ENCODE assay signal across 1 cellular context in genomic region chr20:37185681-37186080, GRCh38.
TF ChIP-seq lines count a peak whose summit lies in the region.

No MANE protein-coding gene starts in this region.

TF ChIP-seq in HepG2, 621 proteins besides CTCF, POLR2A, EP300 and RAD21:
- TF ChIP-seq ZFP41 (CRISPR knock-in tag; IDR thresholded peaks at IDR 0.05; ENCODE audit: borderline replicate concordance) (no peak), ATAD3A (CRISPR knock-in tag; IDR thresholded peaks at IDR 0.05) (0 out of 2 replicates have a peak, but pooled peaks have one; percentile 53), ZNF251 (CRISPR knock-in tag; IDR thresholded peaks at IDR 0.05) (no peak), MAFK (conservative IDR thresholded peaks at IDR 0.05 in 1 of 2, IDR thresholded peaks at IDR 0.05 in 1 of 2; ENCODE audit: low read length in 2 of 2) (0 out of 4 replicates have a peak, but pooled peaks of 1 of the 2 experiments have one; percentile 7), ZNF121 (CRISPR knock-in tag; IDR thresholded peaks at IDR 0.05) (0 out of 2 replicates have a peak, but pooled peaks have one; percentile 43)
